In genomic region chr6:107061125-107062020, GRCh38 we compare ENCODE assay signal across 10 cellular contexts. TPM values are rescaled to one million over a fixed set of nuclear protein-coding genes. Genes with fewer than 3 reads are reported as not detected.
DNase-seq lines count a peak whose midpoint lies in the region; ATAC-seq, FAIRE-seq and TF ChIP-seq lines count a peak whose summit lies in the region.
"Had no signal": no experiment of that assay in that cellular context is flagged by ENCODE, and none has a peak within 500 bp of the region (broad histone marks: within the 10 kb centered on the region; RNA-seq: fewer than 3 reads in every experiment).

No MANE protein-coding gene starts in this region.

- DNase-seq in CD14-positive monocyte (ENCODE audit: low spot score): no peak
- DNase-seq in GM12878 (ENCODE audit: low read depth, low spot score): peak; percentile 45
- DNase-seq in KG1 (lab: John Stamatoyannopoulos, UW): no peak
- DNase-seq in left ventricle myocardium superior: no peak
- no peak for DNase-seq in UCSD-AML1 (lab: John Stamatoyannopoulos, UW; ENCODE audit: unreplicated experiment)
- DNase-seq in activated CD4-positive, CD25-positive, alpha-beta regulatory T cell (lab: John Stamatoyannopoulos, UW): no peak

- no peak overlapping the region for H2AFZ ChIP-seq in GM12878 (ENCODE audit: control insufficient read depth, low read depth, low read length)

- 18% methylated on average over 14 of the region's 14 CpGs for WGBS in GM12878 (ENCODE audit: insufficient coverage, insufficient replicate concordance, low lambda C conversion rate, missing lambda C conversion rate)

- no peaks in the 10 kb centered on the region for H3K9me3 ChIP-seq in GM12878 (replicated peaks; ENCODE audit: control insufficient read depth, insufficient read depth, low read length)
- H3K9me3 ChIP-seq: prostate gland had no signal

- no peaks in the 10 kb centered on the region for H3K9me3 Mint-ChIP-seq in CD14-positive monocyte
- H3K9me3 Mint-ChIP-seq: dendritic cell treated with granulocyte-macrophage colony-stimulating factor and Interleukin-4, amounts not matched to agents 40 ng/mL and 50 ng/mL, for 4 days had no signal

- peaks cover 0 to 1% of the 10 kb centered on the region in 2 donors for H3K36me3 Mint-ChIP-seq in CD14-positive monocyte

- no peak for TF ChIP-seq EP300 in GM12878 (IDR thresholded peaks at IDR 0.05; ENCODE audit: borderline replicate concordance in 1 of 2, control insufficient read depth in 1 of 2, low read depth in 2 of 2, low read length in 2 of 2)

- peaks cover 7 to 12% (median 7%) of the 10 kb centered on the region in 3 donors for H3K27me3 Mint-ChIP-seq in CD14-positive monocyte (ENCODE audit: low read depth in 3 of 3)

- POLR2A ChIA-PET in GM12878 (lab: Charles Lee): no interaction called here

- peak overlapping the region; percentile 37; the same call in 1 of the 2 replicates for H3K4me3 ChIP-seq in GM12878
- H3K4me3 ChIP-seq: prostate gland had no signal

- RAD21 ChIA-PET in GM12878 (lab: Charles Lee; ENCODE audit: unreplicated experiment): interaction anchor here (0.6 kb wide), 1 partner anchor 11 kb away, joined by 3 read pairs; no protein-coding TSS in a partner anchor

- ATAC-seq in GM19372 (IDR thresholded peaks at IDR 0.05; ENCODE audit: low read depth, unreplicated experiment) (peak; percentile 55), HG03175 (IDR thresholded peaks at IDR 0.05; ENCODE audit: unreplicated experiment) (peak; percentile 53), GM12878 (peak; percentile 73), left ventricle myocardium superior (no peak)

- intact Hi-C loops in CD14-positive monocyte (cut with micrococcal nuclease): no loop called here
- intact Hi-C loops in GM12878 (cut with micrococcal nuclease; ENCODE audit: unreplicated experiment): no loop called here
- intact Hi-C loops in left ventricle myocardium superior (cut with micrococcal nuclease): no loop called here

- H3K27ac ChIP-seq in GM12878 (ENCODE audit: control insufficient read depth, insufficient read depth): no peak overlapping the region
- H3K27ac ChIP-seq: prostate gland had no signal

- no peaks in the 10 kb centered on the region for H3K36me3 ChIP-seq in GM12878 (ENCODE audit: control insufficient read depth in 2 of 2, insufficient read depth in 2 of 2, low read length in 1 of 2)
- H3K36me3 ChIP-seq: prostate gland had no signal

- TF ChIP-seq CTCF in CD14-positive monocyte (IDR thresholded peaks at IDR 0.05) (no peak), GM12878 (IDR thresholded peaks at IDR 0.05 in 2 of 3, conservative IDR thresholded peaks at IDR 0.05 in 1 of 3; ENCODE audit: control insufficient read depth in 2 of 3, extremely low read depth in 1 of 3, insufficient read depth in 1 of 3, low read depth in 3 of 3, low read length in 3 of 3) (no peak)

- no peaks in the 10 kb centered on the region for H3K27me3 ChIP-seq in GM12878 (replicated peaks in 1 of 2; ENCODE audit: control insufficient read depth in 2 of 2, insufficient read depth in 2 of 2, low read length in 1 of 2)

- SMC1A ChIA-PET in GM12878 (lab: Charles Lee; ENCODE audit: uncharacterized antibody, unreplicated experiment): interaction anchor here (0.7 to 1.3 kb wide), 3 partner anchors 9 to 63 kb away, joined by 3 read pairs; no protein-coding TSS in a partner anchor

- peak; percentile 68 for FAIRE-seq in GM12878 (lab: Jason Lieb, UNC)

- H4K20me1 ChIP-seq in GM12878 (ENCODE audit: control insufficient read depth, insufficient read depth): no peaks in the 10 kb centered on the region

- no peak overlapping the region for H3K27ac Mint-ChIP-seq in CD14-positive monocyte
- H3K27ac Mint-ChIP-seq: dendritic cell treated with granulocyte-macrophage colony-stimulating factor and Interleukin-4, amounts not matched to agents 40 ng/mL and 50 ng/mL, for 4 days had no signal

- in situ Hi-C loops in GM12878 (cut with MboI): no loop called here

- H3K4me1 ChIP-seq in GM12878 (ENCODE audit: control insufficient read depth, insufficient read depth, low read length): peaks cover 17% of the 10 kb centered on the region
- H3K4me1 ChIP-seq: prostate gland had no signal

- H3K4me1 Mint-ChIP-seq in CD14-positive monocyte: peaks cover 26% of the 10 kb centered on the region

- no TSS peak for BruUV-seq in GM12878 (replicated peaks; lab: Mats Ljungman, UMichigan)

- H3K4me3 Mint-ChIP-seq in CD14-positive monocyte: peak overlapping the region; percentile 37 to 73
- H3K4me3 Mint-ChIP-seq: dendritic cell treated with granulocyte-macrophage colony-stimulating factor and Interleukin-4, amounts not matched to agents 40 ng/mL and 50 ng/mL, for 4 days had no signal

- no peaks in the 10 kb centered on the region for H3K79me2 ChIP-seq in GM12878 (ENCODE audit: control insufficient read depth, insufficient read depth, low read length)

- no peak overlapping the region for H3K9ac ChIP-seq in GM12878 (ENCODE audit: control insufficient read depth, insufficient read depth, low read length)

- CTCF ChIA-PET in GM12878 (lab: Yijun Ruan, JAX): interaction anchor here (0.7 to 0.8 kb wide), 2 partner anchors 53 to 65 kb away, joined by 3 read pairs; no protein-coding TSS in a partner anchor

- no peak for TF ChIP-seq RAD21 in GM12878 (IDR thresholded peaks at IDR 0.05; ENCODE audit: insufficient read depth, low read depth, low read length)

- TF ChIP-seq POLR2A in GM12878 (IDR thresholded peaks at IDR 0.05; ENCODE audit: low read depth, low read length): no peak

- H3K4me2 ChIP-seq in GM12878 (ENCODE audit: control insufficient read depth, insufficient read depth): peak overlapping the region; percentile 63

TF ChIP-seq in GM12878, 131 proteins besides CTCF, POLR2A, EP300 and RAD21:
- TF ChIP-seq RUNX3 (IDR thresholded peaks at IDR 0.05; ENCODE audit: low read length) (peak; percentile 73), ZBED1 (IDR thresholded peaks at IDR 0.05; ENCODE audit: borderline replicate concordance) (no peak), IKZF2 (IDR thresholded peaks at IDR 0.05) (0 out of 4 replicates have a peak, but pooled peaks of 1 of the 2 experiments have one; percentile 20)

RNA-seq across cellular contexts. Expression of gene MTRES1, which starts 33.4 kb away (rescaled TPM):
- polyA plus RNA-seq in CD14-positive monocyte (1 to 10 TPM; 5.7 to 9.0 TPM), GM12878 (2011; rRNA removed) (9.4 and 16.2 TPM in 2 replicates), GM12878 (2014; fragmentation: Illumina TruSeq; extraction: Trizol) (23.4 and 34.6 TPM in 2 replicates), GM12878 (2014; fragmentation: Nextera tagmentation; extraction: Ambion mirVana) (10 to 100 TPM; 29.5 to 30.0 TPM), GM12878 (2014; rRNA removed) (18.3 and 21.2 TPM in 2 replicates), GM12878 (2016; fragmentation: Nextera tagmentation; extraction: Ambion mirVana) (10 to 100 TPM; 29.3 to 35.7 TPM)
- 15.3 and 15.8 TPM in 2 replicates for total RNA-seq in GM12878 (2013; cell fraction: nucleolus; rRNA removed)
- total RNA-seq in GM12878 (2014; rRNA removed) (11.4 and 15.7 TPM in 2 replicates), GM12878 (2014; rRNA removed; fragmentation: Illumina TruSeq; extraction: Trizol) (24.5 and 25.0 TPM in 2 replicates), GM12878 (2021) (12.4 and 12.9 TPM in 2 replicates), left ventricle myocardium superior (37.3 TPM)
- 7.7 TPM for polyA plus RNA-seq in GM12878 (2011; ENCODE audit: low read depth)
- polyA plus RNA-seq in GM12878 (2011; cell fraction: cytosol; rRNA removed): 4.0 and 4.8 TPM in 2 replicates
- 3.8 and 4.2 TPM in 2 replicates for polyA plus RNA-seq in GM12878 (2011; cell fraction: nucleus; rRNA removed)
- polyA plus RNA-seq in GM12878 (2012): 12.8 and 13.9 TPM in 2 replicates
- 2.6 and 4.0 TPM in 2 replicates for polyA minus RNA-seq in GM12878 (2011; rRNA and poly(A)+ RNA removed)
- polyA minus RNA-seq in GM12878 (2011; cell fraction: cytosol; rRNA and poly(A)+ RNA removed): 2.6 and 3.3 TPM in 2 replicates
- polyA minus RNA-seq in GM12878 (2011; cell fraction: nucleus; rRNA and poly(A)+ RNA removed): 4.0 and 8.4 TPM in 2 replicates

RNA-seq across cellular contexts. Expression of gene BEND3, which starts 53.9 kb away (rescaled TPM):
- polyA plus RNA-seq in CD14-positive monocyte (under 1 TPM; 0.17 to 0.24 TPM), GM12878 (2011; rRNA removed) (2.5 and 3.7 TPM in 2 replicates), GM12878 (2014; fragmentation: Illumina TruSeq; extraction: Trizol) (3.4 and 3.8 TPM in 2 replicates), GM12878 (2014; fragmentation: Nextera tagmentation; extraction: Ambion mirVana) (1 to 10 TPM; 1.1 to 2.0 TPM), GM12878 (2014; rRNA removed) (3.1 and 3.8 TPM in 2 replicates), GM12878 (2016; fragmentation: Nextera tagmentation; extraction: Ambion mirVana) (1 to 10 TPM; 2.4 to 3.4 TPM)
- 16.3 and 17.9 TPM in 2 replicates for total RNA-seq in GM12878 (2013; cell fraction: nucleolus; rRNA removed)
- total RNA-seq in GM12878 (2014; rRNA removed) (3.4 and 3.9 TPM in 2 replicates), GM12878 (2014; rRNA removed; fragmentation: Illumina TruSeq; extraction: Trizol) (3.0 and 4.0 TPM in 2 replicates), GM12878 (2021) (8.1 and 9.0 TPM in 2 replicates), left ventricle myocardium superior (1.2 TPM)
- 1.4 TPM for polyA plus RNA-seq in GM12878 (2011; ENCODE audit: low read depth)
- polyA plus RNA-seq in GM12878 (2011; cell fraction: cytosol; rRNA removed): 3.7 and 4.7 TPM in 2 replicates
- polyA plus RNA-seq in GM12878 (2011; cell fraction: nucleus; rRNA removed): 3.8 and 4.5 TPM in 2 replicates
- polyA plus RNA-seq in GM12878 (2012): 1.5 and 1.9 TPM in 2 replicates
- 9.2 and 11.5 TPM in 2 replicates for polyA minus RNA-seq in GM12878 (2011; rRNA and poly(A)+ RNA removed)
- 6.8 and 7.6 TPM in 2 replicates for polyA minus RNA-seq in GM12878 (2011; cell fraction: cytosol; rRNA and poly(A)+ RNA removed)
- 3.4 and 5.8 TPM in 2 replicates for polyA minus RNA-seq in GM12878 (2011; cell fraction: nucleus; rRNA and poly(A)+ RNA removed)
